ENCODE assay signal across 8 cellular contexts in the genomic region with DNA sequence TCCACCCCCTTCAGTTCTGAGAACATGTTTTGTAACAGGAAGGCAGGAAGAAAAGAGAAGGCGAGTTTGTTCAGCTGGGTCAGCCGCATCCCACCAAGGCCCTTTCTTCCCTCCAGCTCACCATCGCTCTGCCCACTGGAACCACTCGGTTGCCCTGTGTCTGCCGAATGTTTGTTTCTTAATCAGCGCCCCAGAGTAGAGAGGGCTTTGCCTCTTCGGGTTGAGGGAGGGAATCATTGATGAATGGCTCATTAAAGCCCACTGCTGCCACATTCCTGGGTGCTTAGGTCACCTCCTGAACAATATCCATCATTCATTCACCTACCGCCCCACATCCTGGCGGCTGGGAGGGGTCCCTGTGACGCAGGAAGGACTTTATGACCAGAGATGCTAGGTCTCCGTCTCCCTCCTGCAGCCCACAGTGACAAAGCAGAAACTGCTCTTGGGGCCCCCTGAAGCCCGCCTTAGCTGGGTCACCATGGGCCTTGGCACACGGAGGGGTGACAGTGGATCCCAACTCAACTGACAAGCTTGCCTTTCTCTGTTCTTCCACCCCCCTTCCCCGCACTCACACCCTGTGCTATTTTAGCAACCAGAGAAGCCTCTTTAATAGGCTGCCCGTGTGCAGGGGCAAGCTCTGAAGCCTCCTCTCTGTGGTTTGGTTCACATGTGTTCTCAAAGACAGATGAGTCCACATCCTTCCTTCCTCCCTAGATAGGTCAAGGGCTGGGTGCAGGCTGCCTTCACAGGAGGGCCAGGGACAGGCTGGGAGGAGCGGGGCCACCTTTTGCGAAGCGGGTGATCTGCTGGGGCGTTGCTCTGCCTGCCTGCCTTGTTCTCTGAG. TPM values are rescaled to one million over a fixed set of nuclear protein-coding genes. Genes with fewer than 3 reads are reported as not detected.
DNase-seq lines count a peak whose midpoint lies in the region; ATAC-seq and TF ChIP-seq lines count a peak whose summit lies in the region.

No MANE protein-coding gene starts in this region.

- H3K9me3 ChIP-seq in RWPE2 (ENCODE audit: severe bottlenecking) (no peaks in the 10 kb centered on the region), suprapubic skin (no peaks in the 10 kb centered on the region)

- TF ChIP-seq CTCF in RWPE2 (IDR thresholded peaks at IDR 0.05; ENCODE audit: poor library complexity, severe bottlenecking) (no peak), suprapubic skin (IDR thresholded peaks at IDR 0.05) (no peak)

- H3K27ac ChIP-seq in RWPE2 (ENCODE audit: poor library complexity, severe bottlenecking) (peak overlapping the region; percentile 99), suprapubic skin (peak overlapping the region; percentile 77)

- H3K36me3 ChIP-seq in RWPE2 (ENCODE audit: low read depth), result peaks cover 79% of the 10 kb centered on the region
- H3K36me3 ChIP-seq in suprapubic skin, result no peaks in the 10 kb centered on the region

- ATAC-seq in RWPE2 (ENCODE audit: low read depth), result peak; percentile 70
- ATAC-seq in left lobe of liver, result peak; percentile 6
- no peak for ATAC-seq in HG03378 (IDR thresholded peaks at IDR 0.05; ENCODE audit: unreplicated experiment)

- no peak for TF ChIP-seq POLR2A in suprapubic skin (IDR thresholded peaks at IDR 0.05)

- no peak for TF ChIP-seq EP300 in suprapubic skin (IDR thresholded peaks at IDR 0.05)

- no peak overlapping the region for H3K4me3 ChIP-seq in RWPE2 (ENCODE audit: severe bottlenecking)
- no peak overlapping the region for H3K4me3 ChIP-seq in suprapubic skin

- WGBS in suprapubic skin, result 57% methylated on average over 16 of the region's 19 CpGs

- peaks cover 84% of the 10 kb centered on the region for H3K4me1 ChIP-seq in RWPE2 (ENCODE audit: insufficient read depth, poor library complexity, severe bottlenecking)
- peaks cover 97% of the 10 kb centered on the region for H3K4me1 ChIP-seq in suprapubic skin

- peak; percentile 24 for DNase-seq in stimulated activated CD4-positive, alpha-beta T cell treated with anti-CD3 and anti-CD28 coated beads, Interleukin-4, amount 100 ng/mL, for 24 hours
- no peak for DNase-seq in stimulated activated CD4-positive, alpha-beta T cell treated with anti-CD3 and anti-CD28 coated beads, Interleukin-2, amount 100 ng/mL, for 48 hours
- DNase-seq in RWPE2 (ENCODE audit: low spot score) (peak; percentile 88), left lobe of liver (ENCODE audit: low spot score) (no peak), suprapubic skin (ENCODE audit: low spot score in 2 of 2) (peak in 1 of 2 donors; percentile 65), dedifferentiated amniotic fluid mesenchymal stem cell (ENCODE audit: extremely low spot score) (no peak)
- peak; percentile 60 for DNase-seq in central memory CD4-positive, alpha-beta T cell

- no peaks in the 10 kb centered on the region for H3K27me3 ChIP-seq in RWPE2 (ENCODE audit: insufficient read depth, poor library complexity, severe bottlenecking)
- no peaks in the 10 kb centered on the region for H3K27me3 ChIP-seq in suprapubic skin

RNA-seq across cellular contexts. Expression of a gene that starts 46.2 kb away (rescaled TPM):
- total RNA-seq in left lobe of liver (156 TPM), suprapubic skin (100 to 1,000 TPM; 475 to 520 (median 507) TPM)

RNA-seq across cellular contexts. Expression of a gene that starts 50.7 kb away (rescaled TPM):
- 30.9 TPM for total RNA-seq in left lobe of liver
- total RNA-seq in suprapubic skin, result 10 to 100 TPM in 3 of 4 donors, 1 to 10 TPM in 1; 8.0 to 31.3 (median 15.7) TPM

Comparison
In these comparisons a context has a peak if more than half of its experiments do, and no peak if none do; other contexts are left out.
1. DNase-seq: peak in stimulated activated CD4-positive, alpha-beta T cell treated with anti-CD3 and anti-CD28 coated beads, Interleukin-4, amount 100 ng/mL, for 24 hours (single experiment), RWPE2 (single experiment) and central memory CD4-positive, alpha-beta T cell (single experiment); none in stimulated activated CD4-positive, alpha-beta T cell treated with anti-CD3 and anti-CD28 coated beads, Interleukin-2, amount 100 ng/mL, for 48 hours (0 of 2), left lobe of liver (single experiment) and dedifferentiated amniotic fluid mesenchymal stem cell (single experiment).